ENCODE assay signal across 8 cellular contexts in genomic region chr5:113514263-113514590, GRCh38. TPM values are rescaled to one million over a fixed set of nuclear protein-coding genes. Genes with fewer than 3 reads are reported as not detected.
DNase-seq lines count a peak whose midpoint lies in the region; ATAC-seq and TF ChIP-seq lines count a peak whose summit lies in the region.

No MANE protein-coding gene starts in this region.

- H3K36me3 ChIP-seq in adipocyte (ENCODE audit: control insufficient read depth, insufficient read depth, low read length, severe bottlenecking) (peaks cover 9% of the 10 kb centered on the region), thyroid gland (no peaks in the 10 kb centered on the region)

- H3K9me3 Mint-ChIP-seq in CD4-positive, alpha-beta T cell = no peaks in the 10 kb centered on the region

- TF ChIP-seq POLR2A in thyroid gland (IDR thresholded peaks at IDR 0.05) = no peak

- POLR2A ChIA-PET in CD4-positive, alpha-beta T cell (lab: Charles Lee) = interaction anchor here (0.6 to 2.8 kb wide), 8 partner anchors 9 to 1711 kb away, joined by 4 to 19 read pairs (median 7); partner anchors contain the start of genes DCP2 and MCC

- H3K27ac Mint-ChIP-seq in CD4-positive, alpha-beta T cell = peak overlapping the region; percentile 85

- H3K36me3 Mint-ChIP-seq in CD4-positive, alpha-beta T cell (ENCODE audit: low read depth) = peaks cover 27% of the 10 kb centered on the region

- no peak for ATAC-seq in CD4-positive, alpha-beta T cell (ENCODE audit: poor library complexity)
- ATAC-seq in HG02885 (IDR thresholded peaks at IDR 0.05; ENCODE audit: poor library complexity, unreplicated experiment) (peak; percentile 25), GM18873 (IDR thresholded peaks at IDR 0.05; ENCODE audit: low FRiP score, unreplicated experiment) (no peak)

- CTCF ChIA-PET in CD4-positive, alpha-beta T cell (lab: Charles Lee) = interaction anchor here (1.2 to 1.4 kb wide), 3 partner anchors 179 to 666 kb away, joined by 3 to 4 read pairs (median 3); no protein-coding TSS in a partner anchor

- peaks cover 18% of the 10 kb centered on the region for H3K27me3 Mint-ChIP-seq in CD4-positive, alpha-beta T cell

- H3K4me1 Mint-ChIP-seq in CD4-positive, alpha-beta T cell (ENCODE audit: low read depth) = peaks cover 43% of the 10 kb centered on the region

- H3K27ac ChIP-seq in CD4-positive, alpha-beta T cell (ENCODE audit: low read depth, low read length) = peak overlapping the region; percentile 71
- H3K27ac ChIP-seq in thyroid gland = peak overlapping the region; percentile 88 to 97 (median 95)

- H3K4me3 Mint-ChIP-seq in CD4-positive, alpha-beta T cell = peak overlapping the region; percentile 90

- peak overlapping the region; percentile 91 for H3K4me3 ChIP-seq in adipocyte (ENCODE audit: low read length)
- peak overlapping the region; percentile 64 to 88 (median 75) for H3K4me3 ChIP-seq in thyroid gland (replicated peaks in 1 of 3)

- WGBS in thyroid gland, 2 donors = 1 to 5% methylated on average over 8 of the region's 10 CpGs

- DNase-seq in CD4-positive, alpha-beta T cell = no peak
- DNase-seq in adipocyte (ENCODE audit: low read depth) (peak; percentile 65), left kidney (ENCODE audit: low read depth, low spot score) (peak; percentile 52), thyroid gland (no peak), NOMO-1 (lab: John Stamatoyannopoulos, UW; ENCODE audit: unreplicated experiment in 2 of 2) (no peak)
- DNase-seq in activated effector memory CD4-positive, alpha-beta T cell treated with anti-CD3 and anti-CD28 coated beads, Interleukin-2, amount 50 U/mL, for 16 hours = no peak

- TF ChIP-seq CTCF in CD4-positive, alpha-beta T cell (IDR thresholded peaks at IDR 0.05) = no peak
- no peak for TF ChIP-seq CTCF in thyroid gland (IDR thresholded peaks at IDR 0.05)

- peaks cover 5% of the 10 kb centered on the region for H3K27me3 ChIP-seq in CD4-positive, alpha-beta T cell (ENCODE audit: control insufficient read depth, insufficient read depth, low read length)
- H3K27me3 ChIP-seq in adipocyte (replicated peaks; ENCODE audit: control insufficient read depth, insufficient read depth, low read length) (no peaks in the 10 kb centered on the region), thyroid gland (no peaks in the 10 kb centered on the region)

- H3K9ac ChIP-seq in adipocyte (ENCODE audit: low read length) = peak overlapping the region; percentile 96

- no peaks in the 10 kb centered on the region for H3K9me3 ChIP-seq in CD4-positive, alpha-beta T cell (ENCODE audit: control insufficient read depth, low read length)
- H3K9me3 ChIP-seq in adipocyte (ENCODE audit: control insufficient read depth, low read length) = no peaks in the 10 kb centered on the region
- no peaks in the 10 kb centered on the region for H3K9me3 ChIP-seq in thyroid gland

- intact Hi-C loops in CD4-positive, alpha-beta T cell (cut with DNase I, micrococcal nuclease) = loop anchor here (5.0 to 10.0 kb wide), 6 partner anchors 182 to 1349 kb away; partner anchors contain the start of genes DCP2 (in 2 of the 2) and SRP19 (in 1 of the 2)
- intact Hi-C loops in thyroid gland (cut with DNase I) = no loop called here

- peaks cover 17% of the 10 kb centered on the region for H3K4me1 ChIP-seq in adipocyte (ENCODE audit: control insufficient read depth, insufficient read depth, low read length)
- H3K4me1 ChIP-seq in thyroid gland = peaks cover 5 to 9% of the 10 kb centered on the region in 2 donors

RNA-seq across cellular contexts. Expression of gene YTHDC2, which starts 0.7 kb away (rescaled TPM):
- total RNA-seq in CD4-positive, alpha-beta T cell = 10 to 100 TPM; 33.9 to 41.7 TPM
- total RNA-seq in thyroid gland = 10 to 100 TPM; 29.6 to 55.6 (median 41.7) TPM

RNA-seq across cellular contexts. Expression of gene MCC, which starts 26.0 kb away (rescaled TPM):
- 1 to 10 TPM; 3.2 to 3.3 TPM for total RNA-seq in CD4-positive, alpha-beta T cell
- total RNA-seq in thyroid gland = 10 to 100 TPM in 3 of 4 donors, 1 to 10 TPM in 1; 5.1 to 22.3 (median 13.0) TPM

Comparison
In these comparisons a context has a peak if more than half of its experiments do, and no peak if none do; other contexts are left out.
1. DNase-seq: peak in adipocyte (single experiment) and left kidney (single experiment); none in CD4-positive, alpha-beta T cell (0 of 10), thyroid gland (0 of 2), NOMO-1 (0 of 2) and activated effector memory CD4-positive, alpha-beta T cell treated with anti-CD3 and anti-CD28 coated beads, Interleukin-2, amount 50 U/mL, for 16 hours (single experiment).